Comparison of ENCODE assay signal across 22 cellular contexts in the genomic region with DNA sequence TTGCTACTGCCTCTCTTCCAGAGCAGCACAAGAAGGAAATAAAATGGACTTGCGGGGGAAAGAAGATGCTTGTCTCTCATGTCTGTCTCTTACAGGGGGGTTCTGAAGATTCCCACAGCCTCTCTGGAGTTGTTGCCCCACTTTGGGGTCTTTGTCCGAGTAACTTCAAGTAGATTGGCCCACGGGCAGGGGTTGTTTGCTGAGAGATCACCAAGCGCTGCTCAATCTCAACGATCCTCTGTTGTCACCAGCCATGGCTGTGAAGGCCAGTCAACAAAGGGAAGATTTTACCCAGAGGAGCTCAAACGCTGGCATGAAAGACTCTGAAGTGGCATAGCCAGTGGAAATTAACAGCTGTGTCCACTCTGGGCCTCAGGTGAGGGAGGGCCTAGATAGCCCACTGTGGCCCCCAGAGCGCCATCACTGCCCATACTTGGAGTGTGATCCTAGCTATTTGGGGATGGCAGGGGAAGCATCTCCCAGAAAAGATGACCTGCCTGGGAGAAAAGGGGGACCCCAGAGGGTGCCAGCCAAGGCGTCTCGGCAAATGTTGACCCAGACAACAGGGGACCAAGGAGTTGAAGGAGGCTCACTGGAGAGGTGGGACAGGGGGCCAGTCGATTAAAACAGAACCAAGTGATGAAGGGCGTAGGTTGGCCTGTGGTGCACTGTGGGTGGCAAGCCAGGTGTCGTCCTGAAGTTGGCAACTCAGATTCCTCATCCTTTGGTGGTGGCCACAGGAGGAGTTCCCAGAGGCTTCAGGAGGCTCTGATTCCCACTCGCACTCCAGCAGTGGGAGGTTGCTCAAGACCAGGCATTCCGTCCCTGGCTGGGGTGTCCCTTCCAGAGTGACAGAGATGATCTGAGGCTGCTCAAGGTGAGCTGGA. TPM values are rescaled to one million over a fixed set of nuclear protein-coding genes. Genes with fewer than 3 reads are reported as not detected.
"Had no signal": no experiment of that assay in that cellular context is flagged by ENCODE, and none has a peak within 500 bp of the region (broad histone marks: within the 10 kb centered on the region; RNA-seq: fewer than 3 reads in every experiment).

No MANE protein-coding gene starts in this region.

- DNase-seq: Kasumi-1, MM.1S, NCI-H1092 treated with DMSO at 0.1 percent for 48 hours, NCI-H1436, NCI-H187, NCI-H2081 treated with DMSO at 0.1 percent for 48 hours, NCI-H2171, NCI-H226, NCI-H446, NCI-H510A, NCI-H524 treated with DMSO at 0.1 percent for 48 hours, NCI-H774, Right ventricle myocardium superior, RPMI8226, SIG-M5 had no signal

- H3K9me3 Mint-ChIP-seq: IgD-negative memory B cell had no signal

- H3K4me3 ChIP-seq: K562, SJSA1, SK-N-MC had no signal

- ATAC-seq: K562 had no signal

- H3K36me3 ChIP-seq: SJSA1 had no signal

- H3K27ac ChIP-seq: KMS-11, SJSA1, SK-N-MC had no signal

- H3K4me1 ChIP-seq: SJSA1 had no signal

- H3K9me3 ChIP-seq: SJSA1 had no signal

- H3K27me3 ChIP-seq: SJSA1 had no signal

RNA-seq across cellular contexts. Expression of a gene that starts 28.0 kb away (rescaled TPM):
- total RNA-seq: HT1080, M059J, Right ventricle myocardium superior, SJSA1 had no signal
- polyA plus RNA-seq: K562 had no signal
